11 cellular contexts compared by ENCODE assay signal in the genomic region with DNA sequence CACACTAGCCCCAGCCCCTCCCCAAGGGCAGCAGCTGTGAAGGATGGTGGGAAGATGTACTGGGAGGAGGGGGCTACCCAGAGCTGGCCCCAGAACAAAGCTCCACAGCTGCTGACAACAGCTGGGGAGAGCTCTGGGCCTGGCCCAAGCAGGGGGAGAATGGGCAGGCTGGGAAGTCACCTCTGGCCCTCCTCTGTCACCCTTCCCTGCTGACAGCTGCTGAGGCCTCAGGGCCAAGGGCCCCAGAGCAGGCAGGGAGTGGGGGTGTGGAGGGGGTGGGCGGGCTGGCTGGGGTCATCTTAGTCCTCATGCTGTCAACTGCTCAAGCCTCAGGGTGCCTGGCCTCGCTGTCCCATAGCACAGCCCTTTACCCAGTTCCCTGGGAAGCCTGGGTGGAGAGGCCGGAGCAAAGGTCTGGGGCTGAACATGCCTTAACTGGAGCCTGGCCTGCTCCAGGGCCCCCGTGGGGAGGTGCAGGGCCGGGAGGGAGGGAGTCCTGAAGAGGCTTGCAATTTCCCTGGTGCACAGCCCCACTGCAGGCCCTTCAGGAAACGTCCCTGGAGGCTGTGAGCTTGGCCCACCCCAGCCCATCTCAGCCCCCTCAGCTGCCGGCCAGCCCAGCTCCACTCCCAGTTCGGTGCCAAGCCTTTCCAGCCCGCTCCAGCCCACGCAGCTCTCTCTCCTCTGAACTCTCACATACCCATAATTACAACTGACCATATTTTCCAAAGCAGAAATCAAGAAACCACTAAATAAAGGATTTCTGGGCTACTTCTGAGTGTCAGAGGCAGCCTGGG. TPM values are rescaled to one million over a fixed set of nuclear protein-coding genes. Genes with fewer than 3 reads are reported as not detected.
DNase-seq lines count a peak whose midpoint lies in the region; ATAC-seq and TF ChIP-seq lines count a peak whose summit lies in the region.
"Had no signal": no experiment of that assay in that cellular context is flagged by ENCODE, and none has a peak within 500 bp of the region (broad histone marks: within the 10 kb centered on the region; RNA-seq: fewer than 3 reads in every experiment).

No MANE protein-coding gene starts in this region.

- H3K4me3 Mint-ChIP-seq in H9, result no peak overlapping the region; a peak in 1 of 5 replicates
- H3K4me3 Mint-ChIP-seq: T-helper 1 cell treated with Interleukin-12 subunit alpha and Interleukin-12 subunit beta and Interleukin-4 antibody, amounts not matched to agents 30 μg/mL and 1 μg/mL, for 36 hours had no signal

- peak; percentile 62 for ATAC-seq in left lobe of liver
- no peak for ATAC-seq in HG03432 (IDR thresholded peaks at IDR 0.05; ENCODE audit: unreplicated experiment)
- no peak for ATAC-seq in HG02798 (IDR thresholded peaks at IDR 0.05; ENCODE audit: poor library complexity, unreplicated experiment)

- no peak overlapping the region for H2BK120ac ChIP-seq in H9 (ENCODE audit: low read depth, low read length, poor library complexity, severe bottlenecking)

- H4K20me1 ChIP-seq in H9 (ENCODE audit: control insufficient read depth, insufficient read depth, insufficient read length), result no peaks in the 10 kb centered on the region

- no peak overlapping the region for H4K91ac ChIP-seq in H9 (ENCODE audit: insufficient read length, low read depth, low read length)

- H4K5ac ChIP-seq in H9 (ENCODE audit: insufficient read length, low read depth, low read length), result no peak overlapping the region

- H3K4me3 ChIP-seq in colonic mucosa (no peak overlapping the region), skin epidermis (no peak overlapping the region)

- no peak overlapping the region for H3K23ac ChIP-seq in H9 (ENCODE audit: insufficient read length, low read depth, low read length)

- no peak overlapping the region for H4K8ac ChIP-seq in H9 (replicated peaks; ENCODE audit: insufficient read length, low read depth, low read length)

- H3K4me2 ChIP-seq in H9 (ENCODE audit: insufficient read depth, insufficient read length, low read length), result no peak overlapping the region

- no peak for DNase-seq in H9
- peak; percentile 21 for DNase-seq in colonic mucosa
- DNase-seq in left lobe of liver (ENCODE audit: low spot score), result no peak
- no peak for DNase-seq in central memory CD4-positive, alpha-beta T cell
- DNase-seq in SW480 (ENCODE audit: low spot score), result no peak
- DNase-seq: activated gamma-delta T cell, GDM1 had no signal

- H2BK12ac ChIP-seq in H9 (ENCODE audit: insufficient read length, low read depth, low read length), result peak overlapping the region; percentile 14

- no peaks in the 10 kb centered on the region for H3K9me3 Mint-ChIP-seq in H9
- H3K9me3 Mint-ChIP-seq: T-helper 1 cell treated with Interleukin-12 subunit alpha and Interleukin-12 subunit beta and Interleukin-4 antibody, amounts not matched to agents 30 μg/mL and 1 μg/mL, for 36 hours had no signal

- H3K9me3 ChIP-seq in H9 (ENCODE audit: control insufficient read depth, low read depth, low read length), result no peaks in the 10 kb centered on the region
- no peaks in the 10 kb centered on the region for H3K9me3 ChIP-seq in colonic mucosa

- H3K23me2 ChIP-seq in H9 (ENCODE audit: insufficient read length, low read depth, low read length, poor library complexity, severe bottlenecking), result no peaks in the 10 kb centered on the region

- no peak overlapping the region for H3K9ac ChIP-seq in H9 (ENCODE audit: extremely low read depth, insufficient read length, low read length)
- peak overlapping the region in 1 of 2 donors; percentile 51 for H3K9ac ChIP-seq in colonic mucosa (ENCODE audit: low read depth in 2 of 2, low read length in 2 of 2)

- H2BK20ac ChIP-seq in H9 (ENCODE audit: low read depth, low read length, poor library complexity, severe bottlenecking), result no peak overlapping the region

- peaks cover 0 to 7% (median 0%) of the 10 kb centered on the region in 3 experiments; a peak in 2 of 7 replicates for H3K36me3 Mint-ChIP-seq in H9 (ENCODE audit: insufficient read depth in 1 of 3, low read depth in 3 of 3)

- H2BK15ac ChIP-seq in H9 (ENCODE audit: low read depth, low read length), result no peak overlapping the region

- no peak overlapping the region for H3K27ac ChIP-seq in H9 (ENCODE audit: insufficient read length, low read depth, low read length)
- peak overlapping the region; percentile 69 for H3K27ac ChIP-seq in colonic mucosa
- peak overlapping the region in 20 of 21 experiments; percentile 1 to 90 (median 77) for H3K27ac ChIP-seq in skin epidermis

- H3T11ph ChIP-seq in H9 (ENCODE audit: low read length), result no peak overlapping the region

- no peaks in the 10 kb centered on the region for H3K79me2 ChIP-seq in H9 (ENCODE audit: insufficient read depth, low read length)

- H3K4me1 Mint-ChIP-seq in H9, result peaks cover 43 to 67% of the 10 kb centered on the region in 2 experiments

- no peak overlapping the region; the same call in 1 of the 2 replicates for H3K14ac ChIP-seq in H9 (ENCODE audit: insufficient read depth, low read length)

- H3K27me3 Mint-ChIP-seq in H9 (ENCODE audit: low read depth), result no peaks in the 10 kb centered on the region

- H3K36me3 ChIP-seq in colonic mucosa, result no peaks in the 10 kb centered on the region

- H3K79me1 ChIP-seq in H9 (ENCODE audit: insufficient read depth, low read depth, low read length, poor library complexity, severe bottlenecking), result no peaks in the 10 kb centered on the region

- H2AFZ ChIP-seq in H9 (ENCODE audit: low read length), result no peak overlapping the region

- H3K27me3 ChIP-seq in H9 (ENCODE audit: insufficient read depth, low read length), result no peaks in the 10 kb centered on the region
- no peaks in the 10 kb centered on the region for H3K27me3 ChIP-seq in colonic mucosa

- H3K4me1 ChIP-seq in H9 (ENCODE audit: insufficient read depth, low read length), result peaks cover 16% of the 10 kb centered on the region; the same call in 1 of the 2 replicates
- H3K4me1 ChIP-seq in colonic mucosa, result peaks cover 28% of the 10 kb centered on the region

- no peak overlapping the region for H3K56ac ChIP-seq in H9 (ENCODE audit: insufficient read length, low read depth, low read length)

- no peak overlapping the region for H3K4ac ChIP-seq in H9 (ENCODE audit: low read depth, low read length)

- no peak overlapping the region for H2BK5ac ChIP-seq in H9 (ENCODE audit: insufficient read length, low read length)

- intact Hi-C loops in colonic mucosa (cut with DNase I), result no loop called here

- H3K27ac Mint-ChIP-seq in H9, result peak overlapping the region; percentile 39 to 98 (median 72); a peak in 4 of 7 replicates
- H3K27ac Mint-ChIP-seq: T-helper 1 cell treated with Interleukin-12 subunit alpha and Interleukin-12 subunit beta and Interleukin-4 antibody, amounts not matched to agents 30 μg/mL and 1 μg/mL, for 36 hours had no signal

- H2AK5ac ChIP-seq in H9 (ENCODE audit: insufficient read length, low read length), result peak overlapping the region; percentile 16

- WGBS in H9 (ENCODE audit: extremely low coverage, insufficient read length, low lambda C conversion rate), result no CpG with 5 or more reads among the region's 10 CpGs

- no peak overlapping the region for H3K18ac ChIP-seq in H9 (ENCODE audit: insufficient read length, low read depth, low read length)

- no peak for TF ChIP-seq CTCF in H9 (conservative IDR thresholded peaks at IDR 0.05)
- no peak for TF ChIP-seq CTCF in colonic mucosa (IDR thresholded peaks at IDR 0.05)

RNA-seq across cellular contexts. Expression of a gene that starts 25.7 kb away (rescaled TPM):
- total RNA-seq in H9 (2021) (80.8 and 90.0 TPM in 2 replicates), colonic mucosa (100 to 1,000 TPM; 148 to 152 TPM), left lobe of liver (50.8 TPM)
